In genomic region chr10:61887772-61888171, GRCh38 we compare ENCODE assay signal across 8 cellular contexts.
"Had no signal": no experiment of that assay in that cellular context is flagged by ENCODE, and none has a peak within 500 bp of the region (broad histone marks: within the 10 kb centered on the region; RNA-seq: fewer than 3 reads in every experiment).

No MANE protein-coding gene starts in this region.

- H3K36me3 ChIP-seq: HAP-1 had no signal

- FAIRE-seq: HepG2 had no signal

- H3K27ac ChIP-seq: GM23248, HL-60 had no signal

- H3K4me3 ChIP-seq: GM23248, HAP-1 had no signal

- H3K9me3 ChIP-seq: HAP-1 had no signal

- ATAC-seq: HCT116, HepG2 had no signal

- DNase-seq: GM23248, GOT3, H7, HFFc6 had no signal
